Comparison of ENCODE assay signal across 22 cellular contexts in the genomic region with DNA sequence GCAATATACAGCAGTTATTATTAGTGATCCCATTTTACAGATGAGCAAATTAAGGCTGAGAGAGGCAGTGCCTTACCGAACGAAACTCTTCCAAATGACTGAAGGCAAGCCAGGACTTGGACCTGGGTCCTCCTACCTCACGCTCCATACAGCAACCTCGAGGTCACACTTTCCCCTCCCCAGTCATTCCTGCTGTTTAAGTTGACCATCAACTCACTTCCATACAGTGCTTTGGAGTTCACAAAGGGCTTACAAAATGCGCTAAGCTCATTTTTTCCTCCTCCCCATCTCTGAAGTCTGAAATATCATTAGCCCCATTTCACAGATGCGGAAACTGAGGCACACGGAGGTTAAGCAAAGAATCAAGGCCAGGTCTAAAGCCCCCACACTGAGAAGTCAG. TPM values are rescaled to one million over a fixed set of nuclear protein-coding genes. Genes with fewer than 3 reads are reported as not detected.
"Had no signal": no experiment of that assay in that cellular context is flagged by ENCODE, and none has a peak within 500 bp of the region (broad histone marks: within the 10 kb centered on the region; RNA-seq: fewer than 3 reads in every experiment).

No MANE protein-coding gene starts in this region.

- H3K4me3 ChIP-seq: dorsolateral prefrontal cortex, heart left ventricle, mucosa of descending colon, pancreas, prostate gland, sigmoid colon, skin epidermis, upper lobe of left lung, uterus had no signal

- H3K9me3 ChIP-seq: heart left ventricle, mucosa of descending colon, pancreas, prostate gland, sigmoid colon, upper lobe of left lung, uterus had no signal

- H3K36me3 ChIP-seq: heart left ventricle, pancreas, prostate gland, sigmoid colon, upper lobe of left lung, uterus had no signal

- H3K27ac ChIP-seq: dorsolateral prefrontal cortex, heart left ventricle, prostate gland, sigmoid colon, skin epidermis, upper lobe of left lung, uterus had no signal

- DNase-seq: cortex of kidney; dorsolateral prefrontal cortex; effector CD8-positive, alpha-beta T cell; foreskin melanocyte; heart left ventricle; hypothalamus; islet precursor cell; mammary epithelial cell; natural killer cell; occipital lobe; pancreas; sigmoid colon; stimulated activated CD4-positive, alpha-beta T cell treated with anti-CD3 and anti-CD28 coated beads, Interleukin-12 subunit alpha, Interleukin-12 subunit beta, amount 100 ng/mL, for 4 hours; stimulated activated naive CD4-positive, alpha-beta T cell; upper lobe of left lung; uterus had no signal

- H3K4me1 ChIP-seq: heart left ventricle, prostate gland, upper lobe of left lung, uterus had no signal

- H3K27me3 ChIP-seq: dorsolateral prefrontal cortex, heart left ventricle, pancreas, sigmoid colon, upper lobe of left lung, uterus had no signal

RNA-seq across cellular contexts. Expression of a gene that starts 4.3 kb away (rescaled TPM):
- total RNA-seq: dorsolateral prefrontal cortex, glomerular endothelial cell, heart left ventricle, mammary epithelial cell, mesenteric fat pad, myocyte, natural killer cell, occipital lobe had no signal
- polyA plus RNA-seq: mammary epithelial cell had no signal
